ENCODE assay signal across 9 cellular contexts in the genomic region with DNA sequence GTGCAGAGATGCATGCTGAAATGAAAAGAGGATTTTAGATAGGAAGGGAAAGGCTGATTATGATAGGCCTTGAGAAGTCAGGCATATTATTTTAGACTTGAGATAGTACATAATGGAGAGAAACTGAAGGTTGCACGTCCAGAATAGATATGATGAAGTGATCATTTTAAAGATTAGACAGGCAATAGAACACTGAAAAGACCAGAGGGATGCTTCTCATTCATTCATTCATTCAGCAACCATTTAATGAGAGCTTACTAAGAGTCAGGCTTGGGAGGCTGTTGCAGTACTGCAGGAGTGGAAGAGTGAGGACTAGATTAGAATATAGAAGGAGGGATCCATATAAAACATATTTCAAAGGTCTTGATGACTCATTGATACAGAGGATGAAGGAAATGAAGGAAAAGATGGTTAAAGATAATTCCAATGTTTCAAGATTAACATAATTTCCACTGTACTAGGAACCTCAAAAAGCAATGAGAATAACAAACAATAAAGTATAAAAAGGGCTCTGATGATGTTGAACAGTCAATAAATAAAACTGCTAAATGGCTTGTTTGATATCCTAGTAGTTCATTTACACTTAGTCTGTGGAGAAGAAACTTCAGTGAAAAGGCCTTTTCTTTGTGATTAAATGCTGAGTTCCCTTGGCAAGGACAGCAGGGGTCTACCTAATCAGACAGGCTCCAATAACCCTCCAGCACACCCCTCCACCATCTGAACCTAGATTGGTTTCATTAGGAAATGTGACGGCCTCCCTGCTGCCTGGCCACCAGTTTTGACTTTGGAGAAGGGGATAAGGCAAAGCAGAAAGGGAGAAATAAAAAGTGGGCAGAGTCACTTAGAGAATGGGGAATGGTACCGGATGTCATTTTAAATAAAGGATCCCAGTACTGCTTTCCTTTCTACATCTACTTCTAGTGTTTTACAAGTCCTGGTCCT. TPM values are rescaled to one million over a fixed set of nuclear protein-coding genes. Genes with fewer than 3 reads are reported as not detected.
A peak's percentile ranks its signal among the peaks of the same experiment; 100 is the strongest.
DNase-seq lines count a peak whose midpoint lies in the region; ATAC-seq, FAIRE-seq and TF ChIP-seq lines count a peak whose summit lies in the region.
"Had no signal": no experiment of that assay in that cellular context is flagged by ENCODE, and none has a peak within 500 bp of the region (broad histone marks: within the 10 kb centered on the region; RNA-seq: fewer than 3 reads in every experiment).

No MANE protein-coding gene starts in this region.

- H4K20me1 ChIP-seq in K562 (replicated peaks; ENCODE audit: control insufficient read depth, insufficient read depth, low read length) = no peaks in the 10 kb centered on the region

- H3K23ac ChIP-seq in mesendoderm (ENCODE audit: low read length) = no peak overlapping the region

- H3K9me1 ChIP-seq in K562 (ENCODE audit: control insufficient read depth, insufficient read depth, low read length) = no peaks in the 10 kb centered on the region

- TSS peak; percentile 49 for BruUV-seq in K562 (replicated peaks; lab: Mats Ljungman, UMichigan)

- ATAC-seq in left ventricle myocardium superior (no peak), K562 (no peak), aorta (ENCODE audit: low FRiP score) (no peak), GM21360 (IDR thresholded peaks at IDR 0.05; ENCODE audit: unreplicated experiment) (no peak)

- H3K18ac ChIP-seq in mesendoderm (ENCODE audit: low read length) = no peak overlapping the region

- no peaks in the 10 kb centered on the region; the same call in 1 of the 3 replicates for H3K79me2 ChIP-seq in K562 (ENCODE audit: control insufficient read depth, insufficient read depth, low read length)
- peaks cover 16% of the 10 kb centered on the region for H3K79me2 ChIP-seq in mesendoderm (ENCODE audit: control insufficient read depth, insufficient read depth, low read length)

- H3K4ac ChIP-seq in mesendoderm (ENCODE audit: low read depth, low read length) = no peak overlapping the region

- H3K27me3 ChIP-seq in left ventricle myocardium inferior (ENCODE audit: low read depth) (no peaks in the 10 kb centered on the region), K562 (ENCODE audit: control insufficient read depth in 2 of 2, insufficient read depth in 2 of 2, low read length in 2 of 2) (no peaks in the 10 kb centered on the region), mesendoderm (ENCODE audit: insufficient read depth, low read length, poor library complexity) (no peaks in the 10 kb centered on the region), aorta (ENCODE audit: control insufficient read depth in 1 of 2, insufficient read depth in 2 of 2, low read length in 1 of 2) (no peaks in the 10 kb centered on the region)

- H3K9ac ChIP-seq in K562 (ENCODE audit: insufficient read depth in 1 of 2, low read depth in 2 of 2, low read length in 2 of 2) = peak overlapping the region in 1 of 2 experiments; percentile 81; a peak in 3 of 4 replicates
- H3K9ac ChIP-seq in mesendoderm (ENCODE audit: low read length) = peak overlapping the region; percentile 63

- no peak for TF ChIP-seq RAD21 in K562 (CRISPR knock-in tag; conservative IDR thresholded peaks at IDR 0.05 in 1 of 2, IDR thresholded peaks at IDR 0.05 in 1 of 2)

- H2BK120ac ChIP-seq in mesendoderm (ENCODE audit: low read depth, low read length) = no peak overlapping the region

- H3K9me3 ChIP-seq in left ventricle myocardium inferior (replicated peaks) (no peaks in the 10 kb centered on the region), K562 (replicated peaks; ENCODE audit: control insufficient read depth, insufficient read depth, low read depth, low read length) (no peaks in the 10 kb centered on the region), aorta (ENCODE audit: control insufficient read depth, low read length) (no peaks in the 10 kb centered on the region)

- TF ChIP-seq CTCF in left ventricle myocardium inferior (IDR thresholded peaks at IDR 0.05; ENCODE audit: borderline replicate concordance) (no peak), K562 (IDR thresholded peaks at IDR 0.05 in 2 of 3, conservative IDR thresholded peaks at IDR 0.05 in 1 of 3; ENCODE audit: insufficient read depth in 2 of 3, low read depth in 1 of 3, low read length in 3 of 3) (no peak)

- WGBS in K562 (ENCODE audit: insufficient coverage, low coverage, missing lambda C conversion rate) = 31% methylated on average over 3 of the region's 3 CpGs
- WGBS in mesendoderm (ENCODE audit: extremely low coverage, insufficient coverage, low lambda C conversion rate) = no CpG with 5 or more reads among the region's 3 CpGs
- WGBS in aorta, 2 donors = 13 to 22% methylated on average over 3 of the region's 3 CpGs

- no peak overlapping the region for H2BK5ac ChIP-seq in mesendoderm (ENCODE audit: low read length)

- H3K4me2 ChIP-seq in K562 (ENCODE audit: insufficient read depth, low read length) = peak overlapping the region; percentile 76
- peak overlapping the region; percentile 1 for H3K4me2 ChIP-seq in mesendoderm (ENCODE audit: low read length)

- H4K8ac ChIP-seq in mesendoderm (ENCODE audit: low read depth, low read length) = no peak overlapping the region

- H3K27ac ChIP-seq in left ventricle myocardium inferior (replicated peaks) (peak overlapping the region; percentile 97), K562 (ENCODE audit: extremely low read depth, low read depth, low read length) (no peak overlapping the region), mesendoderm (ENCODE audit: low read depth, low read length) (no peak overlapping the region), aorta (ENCODE audit: low read depth in 1 of 2, low read length in 2 of 2) (peak overlapping the region; percentile 48 to 57)

- no peak overlapping the region for H4K5ac ChIP-seq in mesendoderm (ENCODE audit: low read length)

- no peak for TF ChIP-seq EP300 in K562 (IDR thresholded peaks at IDR 0.05; ENCODE audit: low read length)

- H3K4me3 ChIP-seq in left ventricle myocardium inferior = peak overlapping the region; percentile 95
- H3K4me3 ChIP-seq in K562 = peak overlapping the region; percentile 78
- H3K4me3 ChIP-seq in mesendoderm (ENCODE audit: low read length) = no peak overlapping the region
- peak overlapping the region; percentile 91 for H3K4me3 ChIP-seq in aorta (ENCODE audit: low read length in 2 of 2)

- intact Hi-C loops in left ventricle myocardium inferior (cut with micrococcal nuclease) (no loop called here), left ventricle myocardium superior (cut with micrococcal nuclease) (loop anchor here (10.0 kb wide), 1 partner anchor 175 kb away; no protein-coding TSS in a partner anchor), K562 (cut with micrococcal nuclease) (no loop called here), aorta (cut with DNase I) (loop anchor here in 1 of 2 donors (5.0 kb wide), 1 partner anchor 48 kb away; no protein-coding TSS in a partner anchor)

- peak overlapping the region; percentile 2 for H3K56ac ChIP-seq in mesendoderm (ENCODE audit: low read length)

- in situ Hi-C loops in K562 (cut with MboI) = loop anchor here (5.0 to 10.0 kb wide), 2 partner anchors 68 to 335 kb away; no protein-coding TSS in a partner anchor
- in situ Hi-C loops in KBM-7 (cut with MboI; ENCODE audit: low pct_unique_long_range_greater_than_20kb, low sequenced_read_pairs) = no loop called here

- CTCF ChIA-PET in K562 (lab: Yijun Ruan, JAX; ENCODE audit: low intra/inter-chr PET ratio) = no interaction called here

- FAIRE-seq in K562 (lab: Jason Lieb, UNC) = no peak

- no peak overlapping the region for H2BK15ac ChIP-seq in mesendoderm (replicated peaks; ENCODE audit: low read depth)

- H3K4me1 ChIP-seq in left ventricle myocardium inferior (peaks cover 76% of the 10 kb centered on the region), K562 (replicated peaks in 1 of 2; ENCODE audit: control insufficient read depth in 2 of 2, insufficient read depth in 2 of 2, low read length in 2 of 2) (peaks cover 15 to 29% of the 10 kb centered on the region in 2 experiments; a peak in 4 of 5 replicates), mesendoderm (ENCODE audit: control insufficient read depth, low read depth, low read length) (no peaks in the 10 kb centered on the region), aorta (ENCODE audit: control insufficient read depth in 1 of 2, insufficient read depth in 2 of 2, low read length in 2 of 2) (peaks cover 4 to 14% of the 10 kb centered on the region in 2 donors)

- peaks cover 13% of the 10 kb centered on the region for H3K79me1 ChIP-seq in mesendoderm (ENCODE audit: low read length)

- peak overlapping the region; percentile 97; the same call in 1 of the 2 replicates for H2AFZ ChIP-seq in K562 (ENCODE audit: low read depth, low read length)

- no peak for TF ChIP-seq POLR2A in K562 (conservative IDR thresholded peaks at IDR 0.05)

- DNase-seq in left ventricle myocardium inferior = no peak
- DNase-seq in left ventricle myocardium superior = no peak
- no peak for DNase-seq in K562 (ENCODE audit: extremely low read depth in 1 of 4, low spot score in 3 of 4)
- DNase-seq in mesendoderm = peak; percentile 56
- no peak for DNase-seq in aorta
- DNase-seq in NCI-H2171 (lab: John Stamatoyannopoulos, UW) = no peak
- no peak for DNase-seq in KBM-7
- DNase-seq: activated gamma-delta T cell treated with Interleukin-2 at 50 U/mL for 16 hours had no signal

- POLR2A ChIA-PET in K562 (lab: Yijun Ruan, JAX) = no interaction called here

- H3K36me3 ChIP-seq in left ventricle myocardium inferior (no peaks in the 10 kb centered on the region), K562 (ENCODE audit: control insufficient read depth, insufficient read depth, low read length) (no peaks in the 10 kb centered on the region), mesendoderm (ENCODE audit: control insufficient read depth, insufficient read depth, low read length) (no peaks in the 10 kb centered on the region), aorta (ENCODE audit: control insufficient read depth in 1 of 2, insufficient read depth in 2 of 2, low read length in 1 of 2) (no peaks in the 10 kb centered on the region)

- no peak overlapping the region for H2AK5ac ChIP-seq in mesendoderm (ENCODE audit: low read length)

RNA-seq across cellular contexts. Expression of gene CILK1, which starts 1.7 kb away (rescaled TPM):
- 8.4 TPM for total RNA-seq in left ventricle myocardium inferior
- total RNA-seq in left ventricle myocardium superior = 7.5 TPM
- 1.5 and 2.2 TPM in 2 replicates for total RNA-seq in K562 (2011; cell fraction: chromatin; rRNA removed; ENCODE audit: low replicate concordance)
- total RNA-seq in K562 (2011; cell fraction: nucleolus; rRNA removed) = 0.79 and 1.0 TPM in 2 replicates
- total RNA-seq in K562 (2011; cell fraction: nucleoplasm; rRNA removed) = 1.2 and 2.1 TPM in 2 replicates
- 2.0 and 2.9 TPM in 2 replicates for total RNA-seq in K562 (2014; rRNA removed)
- 4.9 and 5.0 TPM in 2 replicates for total RNA-seq in K562 (2014; rRNA removed; fragmentation: Illumina TruSeq; extraction: Trizol)
- total RNA-seq in K562 (2015; rRNA removed; fragmentation: Illumina TruSeq; extraction: Trizol) = 4.3 TPM in 2 replicates
- 4.4 and 4.5 TPM in 2 replicates for total RNA-seq in K562 (2021)
- polyA plus RNA-seq in K562 (2011; rRNA removed) = 4.3 and 4.4 TPM in 2 replicates
- 1.7 and 2.8 TPM in 2 replicates for polyA plus RNA-seq in K562 (2011; cell fraction: cytosol; rRNA removed)
- polyA plus RNA-seq in K562 (2011; cell fraction: nucleus; rRNA removed) = 1.9 and 2.3 TPM in 2 replicates
- polyA plus RNA-seq in K562 (2012) = 2.0 and 2.8 TPM in 2 replicates
- 4.5 and 5.0 TPM in 2 replicates for polyA plus RNA-seq in K562 (2014; fragmentation: Illumina TruSeq; extraction: Trizol)
- 1 to 10 TPM; 1.4 to 1.6 TPM for polyA plus RNA-seq in K562 (2014; fragmentation: Nextera tagmentation; extraction: Ambion mirVana)
- 3.5 and 4.1 TPM in 2 replicates for polyA plus RNA-seq in K562 (2014; rRNA removed)
- 4.6 and 5.9 TPM in 2 replicates for polyA minus RNA-seq in K562 (2011; rRNA and poly(A)+ RNA removed)
- polyA minus RNA-seq in K562 (2011; cell fraction: cytosol; rRNA and poly(A)+ RNA removed) = 2.4 and 3.5 TPM in 2 replicates
- polyA minus RNA-seq in K562 (2011; cell fraction: nucleus; rRNA and poly(A)+ RNA removed) = 1.1 and 2.2 TPM in 2 replicates
- polyA plus RNA-seq in mesendoderm (2013, experiment 1 of 2) = 11.5 TPM
- polyA plus RNA-seq in mesendoderm (2013, experiment 2 of 2) = 11.1 TPM
- 10 to 100 TPM; 15.9 to 22.5 TPM for total RNA-seq in aorta
- polyA plus RNA-seq in aorta = 1 to 10 TPM; 7.2 to 7.5 TPM

RNA-seq across cellular contexts. Expression of gene FBXO9, which starts 5.3 kb away (rescaled TPM):
- 56.4 TPM for total RNA-seq in left ventricle myocardium inferior
- 54.9 TPM for total RNA-seq in left ventricle myocardium superior
- total RNA-seq in K562 (2011; cell fraction: chromatin; rRNA removed; ENCODE audit: low replicate concordance) = 68.9 and 142 TPM in 2 replicates
- 43.7 and 53.2 TPM in 2 replicates for total RNA-seq in K562 (2011; cell fraction: nucleolus; rRNA removed)
- 78.5 and 91.2 TPM in 2 replicates for total RNA-seq in K562 (2011; cell fraction: nucleoplasm; rRNA removed)
- 27.6 and 44.5 TPM in 2 replicates for total RNA-seq in K562 (2014; rRNA removed)
- total RNA-seq in K562 (2014; rRNA removed; fragmentation: Illumina TruSeq; extraction: Trizol) = 52.5 and 61.7 TPM in 2 replicates
- total RNA-seq in K562 (2015; rRNA removed; fragmentation: Illumina TruSeq; extraction: Trizol) = 49.6 and 52.6 TPM in 2 replicates
- total RNA-seq in K562 (2021) = 79.9 and 85.3 TPM in 2 replicates
- polyA plus RNA-seq in K562 (2011; rRNA removed) = 80.2 and 80.9 TPM in 2 replicates
- polyA plus RNA-seq in K562 (2011; cell fraction: cytosol; rRNA removed) = 53.7 and 90.4 TPM in 2 replicates
- polyA plus RNA-seq in K562 (2011; cell fraction: nucleus; rRNA removed) = 177 and 213 TPM in 2 replicates
- 49.3 and 53.3 TPM in 2 replicates for polyA plus RNA-seq in K562 (2012)
- 53.6 and 61.7 TPM in 2 replicates for polyA plus RNA-seq in K562 (2014; fragmentation: Illumina TruSeq; extraction: Trizol)
- polyA plus RNA-seq in K562 (2014; fragmentation: Nextera tagmentation; extraction: Ambion mirVana) = 10 to 100 TPM; 10.1 to 12.6 TPM
- 48.3 and 51.4 TPM in 2 replicates for polyA plus RNA-seq in K562 (2014; rRNA removed)
- polyA minus RNA-seq in K562 (2011; rRNA and poly(A)+ RNA removed) = 50.4 and 59.4 TPM in 2 replicates
- 24.3 and 26.5 TPM in 2 replicates for polyA minus RNA-seq in K562 (2011; cell fraction: cytosol; rRNA and poly(A)+ RNA removed)
- 41.7 and 73.0 TPM in 2 replicates for polyA minus RNA-seq in K562 (2011; cell fraction: nucleus; rRNA and poly(A)+ RNA removed)
- 26.3 TPM for polyA plus RNA-seq in mesendoderm (2013, experiment 1 of 2)
- 26.9 TPM for polyA plus RNA-seq in mesendoderm (2013, experiment 2 of 2)
- total RNA-seq in aorta = 100 to 1,000 TPM in 1 of 2 donors, 10 to 100 TPM in 1; 86.5 to 112 TPM
- 10 to 100 TPM; 44.2 to 62.4 TPM for polyA plus RNA-seq in aorta

Comparison
In these comparisons a context has a peak if more than half of its experiments do, and no peak if none do; other contexts are left out.
1. H3K27ac ChIP-seq: peak in left ventricle myocardium inferior (single experiment) and aorta (2 of 2); none in K562 (single experiment) and mesendoderm (single experiment).